8 cellular contexts compared by ENCODE assay signal in the genomic region with DNA sequence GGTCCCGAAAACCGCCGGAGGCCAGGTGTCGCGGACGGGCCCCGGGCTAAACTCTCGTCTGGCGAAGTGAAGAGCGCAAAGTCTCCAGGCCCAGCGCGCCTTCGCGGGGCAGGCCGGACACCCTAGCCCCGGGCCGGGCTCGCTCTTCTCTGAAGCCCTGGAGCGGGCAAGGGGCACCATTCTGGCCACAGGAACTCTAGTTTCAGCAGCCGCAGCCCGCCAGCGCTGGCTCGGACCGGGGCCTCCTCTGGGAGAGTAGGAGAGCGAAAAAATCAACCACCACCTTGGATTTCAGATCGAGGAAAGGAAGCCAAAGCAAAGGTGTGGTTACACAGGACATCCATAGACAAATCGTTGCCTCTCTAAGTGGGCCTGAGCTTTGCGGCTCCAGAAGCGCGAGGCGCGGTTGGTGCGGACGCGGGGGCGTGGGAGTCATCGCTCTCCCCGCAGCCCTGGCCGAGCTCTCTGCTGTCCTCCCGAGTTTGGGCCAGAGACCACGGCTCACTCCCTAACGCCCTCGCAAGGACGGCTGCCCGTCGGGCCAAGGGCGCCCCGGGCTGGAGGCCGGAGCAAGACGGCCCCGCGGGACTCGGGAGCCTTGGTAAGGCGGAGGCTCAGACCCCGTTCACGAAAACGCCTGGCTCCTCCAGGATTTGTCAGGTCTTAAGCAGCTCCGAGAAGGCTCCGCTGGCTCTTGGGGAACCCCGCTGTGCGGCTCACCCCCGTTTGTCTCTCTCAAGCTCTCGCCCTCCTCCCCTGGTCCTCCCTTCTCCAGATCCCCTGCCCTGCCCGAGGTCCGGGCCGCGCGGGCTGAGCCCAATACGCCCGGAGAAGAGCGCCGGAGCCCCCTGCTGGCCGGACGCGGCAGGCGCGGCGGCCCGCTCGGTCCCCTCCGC.
DNase-seq lines count a peak whose midpoint lies in the region; ATAC-seq and TF ChIP-seq lines count a peak whose summit lies in the region.

No MANE protein-coding gene starts in this region.

- H3K9me3 Mint-ChIP-seq in Caco-2 (ENCODE audit: unreplicated experiment): peaks cover 10% of the 10 kb centered on the region

- H3K36me3 ChIP-seq in DOHH2 (ENCODE audit: control insufficient read depth, low read length) (no peaks in the 10 kb centered on the region), hepatocyte (replicated peaks; ENCODE audit: insufficient read depth, low read depth) (no peaks in the 10 kb centered on the region), Caco-2 (ENCODE audit: control insufficient read depth, insufficient read depth, low read length) (no peaks in the 10 kb centered on the region)

- H3K27ac ChIP-seq in DOHH2 (ENCODE audit: low read depth, low read length) (no peak overlapping the region), hepatocyte (no peak overlapping the region)

- no peaks in the 10 kb centered on the region for H4K20me1 ChIP-seq in DOHH2 (ENCODE audit: control insufficient read depth, insufficient read depth, low read depth, low read length)
- no peaks in the 10 kb centered on the region for H4K20me1 ChIP-seq in hepatocyte (ENCODE audit: insufficient read depth, poor library complexity, severe bottlenecking)

- ATAC-seq in GM21390 (IDR thresholded peaks at IDR 0.05; ENCODE audit: unreplicated experiment): peak; percentile 97

- H3K9me3 ChIP-seq in DOHH2 (ENCODE audit: control insufficient read depth, insufficient read depth, low read length): no peaks in the 10 kb centered on the region
- no peaks in the 10 kb centered on the region for H3K9me3 ChIP-seq in hepatocyte (ENCODE audit: low read depth)
- no peaks in the 10 kb centered on the region for H3K9me3 ChIP-seq in Caco-2

- H3K4me3 ChIP-seq in DOHH2 (ENCODE audit: low read length): no peak overlapping the region
- peak overlapping the region; percentile 34 for H3K4me3 ChIP-seq in astrocyte of the cerebellum (ENCODE audit: low read depth, low read length)
- peak overlapping the region; percentile 64 for H3K4me3 ChIP-seq in hepatocyte
- no peak overlapping the region for H3K4me3 ChIP-seq in Caco-2 (ENCODE audit: low read depth, low read length)

- WGBS in hepatocyte (ENCODE audit: low lambda C conversion rate, missing lambda C conversion rate): 2% methylated on average over 77 of the region's 81 CpGs

- peak overlapping the region; percentile 53 for H2AFZ ChIP-seq in hepatocyte

- H3K79me2 ChIP-seq in DOHH2 (ENCODE audit: control insufficient read depth, low read length) (no peaks in the 10 kb centered on the region), hepatocyte (no peaks in the 10 kb centered on the region)

- H3K4me1 ChIP-seq in DOHH2 (ENCODE audit: control insufficient read depth, low read length) (no peaks in the 10 kb centered on the region), hepatocyte (ENCODE audit: insufficient read depth) (peaks cover 9% of the 10 kb centered on the region), Caco-2 (no peaks in the 10 kb centered on the region)

- H3K4me3 Mint-ChIP-seq in Caco-2 (ENCODE audit: unreplicated experiment): no peak overlapping the region

- BruUV-seq in Caco-2 (replicated peaks; lab: Mats Ljungman, UMichigan): no TSS peak

- H3K4me2 ChIP-seq in DOHH2 (ENCODE audit: low read length): peak overlapping the region; percentile 1; the same call in 1 of the 2 replicates
- peak overlapping the region; percentile 100 for H3K4me2 ChIP-seq in hepatocyte

- H3F3A ChIP-seq in DOHH2 (ENCODE audit: control insufficient read depth, insufficient read depth): no peaks in the 10 kb centered on the region

- in situ Hi-C loops in astrocyte of the cerebellum (cut with HindIII; ENCODE audit: low sequenced_read_pairs): no loop called here

- no peak overlapping the region for H3K27ac Mint-ChIP-seq in Caco-2 (ENCODE audit: unreplicated experiment)

- H3K27me3 Mint-ChIP-seq in Caco-2 (ENCODE audit: insufficient read depth, unreplicated experiment): no peaks in the 10 kb centered on the region

- intact Hi-C loops in Caco-2 (cut with micrococcal nuclease; ENCODE audit: unreplicated experiment): loop anchor here (5.0 kb wide), 2 partner anchors 236 to 441 kb away; no protein-coding TSS in a partner anchor

- CTCF ChIA-PET in Caco-2 (lab: Charles Lee): no interaction called here

- H3K36me3 Mint-ChIP-seq in Caco-2 (ENCODE audit: insufficient read depth, unreplicated experiment): no peaks in the 10 kb centered on the region

- H3K27me3 ChIP-seq in DOHH2 (ENCODE audit: control insufficient read depth, low read length): peaks cover 18% of the 10 kb centered on the region
- H3K27me3 ChIP-seq in hepatocyte: peaks cover 38% of the 10 kb centered on the region
- H3K27me3 ChIP-seq in Caco-2 (replicated peaks; ENCODE audit: control insufficient read depth, insufficient read depth, low read length): no peaks in the 10 kb centered on the region

- POLR2A ChIA-PET in Caco-2 (lab: Charles Lee): no interaction called here

- H3K9me2 ChIP-seq in DOHH2 (replicated peaks; ENCODE audit: control insufficient read depth, low read length): no peaks in the 10 kb centered on the region
- H3K9me2 ChIP-seq in hepatocyte (replicated peaks; ENCODE audit: insufficient read depth): no peaks in the 10 kb centered on the region

- TF ChIP-seq CTCF in DOHH2 (IDR thresholded peaks at IDR 0.05; ENCODE audit: low read depth, low read length, poor library complexity, severe bottlenecking) (peak; percentile 80), astrocyte of the cerebellum (IDR thresholded peaks at IDR 0.05; ENCODE audit: low read depth, low read length, missing control alignments) (peak; percentile 68), hepatocyte (IDR thresholded peaks at IDR 0.05; ENCODE audit: poor library complexity) (peak; percentile 75), Caco-2 (IDR thresholded peaks at IDR 0.05; ENCODE audit: insufficient read depth in 1 of 2, low read depth in 1 of 2, low read length in 1 of 2, severe bottlenecking in 1 of 2, unreplicated experiment in 1 of 2) (no peak)

- peaks cover 7% of the 10 kb centered on the region for H3K4me1 Mint-ChIP-seq in Caco-2 (ENCODE audit: low read depth, unreplicated experiment)

- peak; percentile 49 for DNase-seq in HPDE6-E6E7 (ENCODE audit: extremely low spot score)
- peak; percentile 51 for DNase-seq in SKM-1 treated with dmso at 0.1 percent for 144 hours (lab: John Stamatoyannopoulos, UW; ENCODE audit: unreplicated experiment)
- no peak for DNase-seq in astrocyte of the cerebellum (ENCODE audit: low read depth)
- peak; percentile 86 for DNase-seq in hepatocyte (ENCODE audit: low spot score)
- DNase-seq in putamen (ENCODE audit: low spot score): peak; percentile 70
- DNase-seq in Caco-2: no peak

Comparison
In these comparisons a context has a peak if more than half of its experiments do, and no peak if none do; other contexts are left out.
1. H3K4me3 ChIP-seq: peak in astrocyte of the cerebellum (single experiment) and hepatocyte (single experiment); none in DOHH2 (single experiment) and Caco-2 (single experiment).
2. CTCF ChIP-seq: peak in DOHH2 (single experiment), astrocyte of the cerebellum (single experiment) and hepatocyte (single experiment); none in Caco-2 (0 of 2).
3. DNase-seq: peak in HPDE6-E6E7 (single experiment), SKM-1 treated with dmso at 0.1 percent for 144 hours (single experiment), hepatocyte (single experiment) and putamen (single experiment); none in astrocyte of the cerebellum (single experiment) and Caco-2 (0 of 2).